In the genomic region with DNA sequence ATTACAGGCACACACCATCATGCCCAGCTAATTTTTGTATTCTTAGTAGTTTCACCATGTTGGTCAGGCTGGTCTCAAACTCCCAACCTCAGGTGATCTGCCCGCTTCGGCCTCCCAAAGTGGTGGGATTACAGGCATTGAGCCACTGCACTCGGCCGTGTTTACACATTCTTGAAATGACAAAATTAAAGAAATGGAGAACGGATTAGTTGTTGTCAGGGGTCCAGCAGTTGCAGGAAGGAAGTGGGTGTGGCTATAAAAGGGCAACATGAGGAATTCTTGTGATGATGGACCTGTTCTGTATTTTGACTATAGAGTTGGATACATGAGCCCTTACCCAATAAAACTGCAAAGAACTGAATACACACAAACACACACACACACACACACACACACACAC, we compare ENCODE assay signal across 16 cellular contexts. TPM values are rescaled to one million over a fixed set of nuclear protein-coding genes. Genes with fewer than 3 reads are reported as not detected.
DNase-seq lines count a peak whose midpoint lies in the region; ATAC-seq, FAIRE-seq and TF ChIP-seq lines count a peak whose summit lies in the region.
"Had no signal": no experiment of that assay in that cellular context is flagged by ENCODE, and none has a peak within 500 bp of the region (broad histone marks: within the 10 kb centered on the region; RNA-seq: fewer than 3 reads in every experiment).

No MANE protein-coding gene starts in this region.

- peaks cover 3 to 11% of the 10 kb centered on the region in 2 donors for H3K36me3 Mint-ChIP-seq in naive B cell

- H3K4me3 ChIP-seq in BLaER1 treated with 17β-estradiol and CSF1 and Interleukin-3, amounts not matched to agents 10 nM and 100 nM, result no peak overlapping the region
- H3K4me3 ChIP-seq in cardiac fibroblast (replicated peaks in 1 of 2; ENCODE audit: low read depth in 2 of 2, low read length in 2 of 2), result no peak overlapping the region

- peaks cover 50 to 98% (median 61%) of the 10 kb centered on the region in 11 experiments; a peak in 21 of 22 replicates for H4K20me1 ChIP-seq in BLaER1 treated with 17β-estradiol and CSF1 and Interleukin-3, amounts not matched to agents 10 nM and 100 nM

- H3K4me3 Mint-ChIP-seq in naive B cell, result peak overlapping the region in 4 of 8 donors; percentile 30 to 56 (median 37)

- no peaks in the 10 kb centered on the region for H3K27me3 ChIP-seq in BLaER1 treated with 17β-estradiol and CSF1 and Interleukin-3, amounts not matched to agents 10 nM and 100 nM

- no peak for TF ChIP-seq POLR2A in H54 (IDR thresholded peaks at IDR 0.05; ENCODE audit: low read depth, low read length)

- no peak for TF ChIP-seq CTCF in cardiac fibroblast (IDR thresholded peaks at IDR 0.05; ENCODE audit: low read depth, low read length)

- H3K27me3 Mint-ChIP-seq in naive B cell, result no peaks in the 10 kb centered on the region

- peak; percentile 23 for ATAC-seq in naive B cell (ENCODE audit: low read depth in 2 of 2)
- no peak for ATAC-seq in HG02642 (IDR thresholded peaks at IDR 0.05; ENCODE audit: poor library complexity, unreplicated experiment)
- ATAC-seq in GM21360 (IDR thresholded peaks at IDR 0.05; ENCODE audit: unreplicated experiment), result no peak
- ATAC-seq: HepG2 had no signal

- FAIRE-seq in H54 (lab: Jason Lieb, UNC), result peak; percentile 71
- FAIRE-seq: HepG2 had no signal

- peaks cover 14 to 31% (median 22%) of the 10 kb centered on the region in 10 experiments for H3K4me1 ChIP-seq in BLaER1 treated with 17β-estradiol and CSF1 and Interleukin-3, amounts not matched to agents 10 nM and 100 nM

- H3K9me3 ChIP-seq in BLaER1 treated with 17β-estradiol and CSF1 and Interleukin-3, amounts not matched to agents 10 nM and 100 nM (replicated peaks in 1 of 11), result no peaks in the 10 kb centered on the region
- H3K9me3 ChIP-seq: SK-N-SH had no signal

- H3K27ac ChIP-seq in BLaER1 treated with 17β-estradiol and CSF1 and Interleukin-3, amounts not matched to agents 10 nM and 100 nM, result peak overlapping the region in 4 of 11 experiments; percentile 2 to 44 (median 24); a peak in 3 of 22 replicates

- H3K27ac Mint-ChIP-seq in naive B cell, result peak overlapping the region in 4 of 6 donors; percentile 18 to 82 (median 50)

- peak overlapping the region; percentile 10 to 75 (median 58); a peak in 21 of 22 replicates for H3K4me2 ChIP-seq in BLaER1 treated with 17β-estradiol and CSF1 and Interleukin-3, amounts not matched to agents 10 nM and 100 nM
- H3K4me2 ChIP-seq: SK-N-SH had no signal

- H3K9ac ChIP-seq in BLaER1 treated with 17β-estradiol and CSF1 and Interleukin-3, amounts not matched to agents 10 nM and 100 nM, result no peak overlapping the region
- H3K9ac ChIP-seq: SK-N-SH had no signal

- H3K9me3 Mint-ChIP-seq in naive B cell, result no peaks in the 10 kb centered on the region

- peaks cover 33 to 47% (median 43%) of the 10 kb centered on the region in 3 donors for H3K4me1 Mint-ChIP-seq in naive B cell

- DNase-seq in H54 (ENCODE audit: insufficient read length, low spot score) (no peak), cardiac fibroblast (ENCODE audit: low read depth in 2 of 2) (peak; percentile 36 to 72), naive B cell (no peak), NCI-H1417 treated with DMSO at 0.1 percent for 48 hours (lab: John Stamatoyannopoulos, UW) (no peak), OCI-M2 (lab: John Stamatoyannopoulos, UW; ENCODE audit: unreplicated experiment) (no peak)
- DNase-seq: activated CD4-positive, alpha-beta T cell treated with anti-CD3 and anti-CD28 coated beads, Interleukin-2, amount 50 U/mL, for 4 hours; amniotic stem cell; effector CD8-positive, alpha-beta T cell; mesenchymal stem cell; NCI-H1694 treated with DMSO at 0.1 percent for 48 hours; NK-92 treated with Interleukin-12 subunit alpha and Interleukin-12 subunit beta, amount 100 ng/mL, for 24 hours; SK-N-SH had no signal

- H3K36me3 ChIP-seq in BLaER1 treated with 17β-estradiol and CSF1 and Interleukin-3, amounts not matched to agents 10 nM and 100 nM, result peaks cover 44 to 89% (median 74%) of the 10 kb centered on the region in 11 experiments

RNA-seq across cellular contexts. Expression of a gene that starts 17.3 kb away (rescaled TPM):
- polyA plus RNA-seq in naive B cell (ENCODE audit: low read depth in 6 of 6), result 10 to 100 TPM; 48.5 to 59.8 (median 56.6) TPM

RNA-seq across cellular contexts. Expression of a gene that starts 28.0 kb away (rescaled TPM):
- 10 to 100 TPM in 5 of 6 donors, 1 to 10 TPM in 1; 6.8 to 18.6 (median 14.1) TPM for polyA plus RNA-seq in naive B cell (ENCODE audit: low read depth in 6 of 6)

RNA-seq across cellular contexts. Expression of a gene that starts 29.0 kb away (rescaled TPM):
- polyA plus RNA-seq in naive B cell (ENCODE audit: low read depth in 6 of 6), result 1 to 10 TPM; 1.8 to 8.3 (median 2.7) TPM

Comparison
In these comparisons a context has a peak if more than half of its experiments do, and no peak if none do; other contexts are left out.
1. DNase-seq: peak in cardiac fibroblast (2 of 2); none in H54 (single experiment), naive B cell (single experiment), NCI-H1417 treated with DMSO at 0.1 percent for 48 hours (single experiment) and OCI-M2 (single experiment).
2. ATAC-seq: peak in naive B cell (2 of 2); none in HG02642 (single experiment) and GM21360 (single experiment).